Comparison of ENCODE assay signal across 39 cellular contexts in genomic region chr2:238838786-238839327, GRCh38. TPM values are rescaled to one million over a fixed set of nuclear protein-coding genes. Genes with fewer than 3 reads are reported as not detected.
"Had no signal": no experiment of that assay in that cellular context is flagged by ENCODE, and none has a peak within 500 bp of the region (broad histone marks: within the 10 kb centered on the region; RNA-seq: fewer than 3 reads in every experiment).

No MANE protein-coding gene starts in this region.

- H3K27ac ChIP-seq: ascending aorta, cardiac muscle cell, VCaP had no signal

- H3K27ac Mint-ChIP-seq: activated B cell treated with CpG ODN at 0.5 μM for 24 hours; activated CD4-positive, alpha-beta memory T cell treated with anti-CD3 and anti-CD28 coated beads for 36 hours; activated CD4-positive, alpha-beta T cell treated with anti-CD3 and anti-CD28 coated beads, Interleukin-2, amount 10 ng/mL, durations not matched to agents 24 days and 14 days; activated CD8-positive, alpha-beta T cell treated with anti-CD3 and anti-CD28 coated beads for 36 hours; activated naive CD4-positive, alpha-beta T cell treated with anti-CD3 and anti-CD28 coated beads, Interleukin-2, amount 10 ng/mL, durations not matched to agents 7 days and 5 days; activated naive CD4-positive, alpha-beta T cell treated with anti-CD3 and anti-CD28 coated beads, Interleukin-2, amount 50 U/mL, for 24 hours; activated naive CD8-positive, alpha-beta T cell; activated naive CD8-positive, alpha-beta T cell treated with anti-CD3 and anti-CD28 coated beads, Interleukin-2, amount 10 ng/mL, durations not matched to agents 7 days and 5 days; activated naive CD8-positive, alpha-beta T cell treated with anti-CD3 and anti-CD28 coated beads, Interleukin-2, amount 50 U/mL, for 24 hours; activated T-cell treated with anti-CD3 and anti-CD28 coated beads, Interleukin-2, amount 50 U/mL, for 72 hours; activated T-helper 1 cell treated with anti-CD3 and anti-CD28 coated beads, Interleukin-12 subunit alpha, Interleukin-12 subunit beta, Interleukin-2, Interleukin-4 antibody, amounts not matched to agents 30 ng/mL and 10 ng/mL and 1 ng/mL, durations not matched to agents 14 hours and 24 hours and 36 hours; activated T-helper 17 cell treated with anti-CD3 and anti-CD28 coated beads, Interleukin-2, amount 50 U/mL, for 72 hours; brain; T-helper 1 cell treated with Interleukin-12 subunit alpha and Interleukin-12 subunit beta and Interleukin-4 antibody, amounts not matched to agents 30 μg/mL and 1 μg/mL, for 36 hours; T-helper 2 cell treated with Interferon-gamma antibody and Interleukin-4, amounts not matched to agents 5 μg/mL and 100 μg/mL, for 36 hours had no signal

- H3K4me1 Mint-ChIP-seq: activated B cell treated with CpG ODN at 0.5 μM for 24 hours; activated CD4-positive, alpha-beta T cell treated with anti-CD3 and anti-CD28 coated beads, Interleukin-2, amount 10 ng/mL, durations not matched to agents 24 days and 14 days; activated naive CD4-positive, alpha-beta T cell treated with anti-CD3 and anti-CD28 coated beads, Interleukin-2, amount 10 ng/mL, durations not matched to agents 7 days and 5 days; activated naive CD4-positive, alpha-beta T cell treated with anti-CD3 and anti-CD28 coated beads, Interleukin-2, amount 50 U/mL, for 24 hours; activated naive CD8-positive, alpha-beta T cell treated with anti-CD3 and anti-CD28 coated beads, Interleukin-2, amount 10 ng/mL, durations not matched to agents 7 days and 5 days; activated naive CD8-positive, alpha-beta T cell treated with anti-CD3 and anti-CD28 coated beads, Interleukin-2, amount 50 U/mL, for 24 hours; activated T-helper 17 cell treated with anti-CD3 and anti-CD28 coated beads, Interleukin-2, amount 50 U/mL, for 72 hours; brain; central memory CD8-positive, alpha-beta T cell had no signal

- H3K36me3 Mint-ChIP-seq: activated CD4-positive, alpha-beta memory T cell treated with anti-CD3 and anti-CD28 coated beads for 36 hours; activated naive CD4-positive, alpha-beta T cell treated with anti-CD3 and anti-CD28 coated beads, Interleukin-2, amount 10 ng/mL, durations not matched to agents 7 days and 5 days; activated naive CD4-positive, alpha-beta T cell treated with anti-CD3 and anti-CD28 coated beads, Interleukin-2, amount 50 U/mL, for 24 hours; activated naive CD8-positive, alpha-beta T cell; activated naive CD8-positive, alpha-beta T cell treated with anti-CD3 and anti-CD28 coated beads, Interleukin-2, amount 10 ng/mL, durations not matched to agents 7 days and 5 days; brain had no signal

- FAIRE-seq: TTC549 had no signal

- H3K4me3 ChIP-seq: ascending aorta, cardiac muscle cell had no signal

- H3K4me3 Mint-ChIP-seq: activated B cell treated with CpG ODN at 0.5 μM for 24 hours; activated CD4-positive, alpha-beta memory T cell treated with anti-CD3 and anti-CD28 coated beads for 36 hours; activated CD4-positive, alpha-beta T cell treated with anti-CD3 and anti-CD28 coated beads, Interleukin-2, amount 10 ng/mL, durations not matched to agents 24 days and 14 days; activated CD8-positive, alpha-beta T cell treated with anti-CD3 and anti-CD28 coated beads for 36 hours; activated naive CD4-positive, alpha-beta T cell treated with anti-CD3 and anti-CD28 coated beads, Interleukin-2, amount 10 ng/mL, durations not matched to agents 7 days and 5 days; activated naive CD4-positive, alpha-beta T cell treated with anti-CD3 and anti-CD28 coated beads, Interleukin-2, amount 50 U/mL, for 24 hours; activated naive CD8-positive, alpha-beta T cell; activated naive CD8-positive, alpha-beta T cell treated with anti-CD3 and anti-CD28 coated beads, Interleukin-2, amount 10 ng/mL, durations not matched to agents 7 days and 5 days; activated naive CD8-positive, alpha-beta T cell treated with anti-CD3 and anti-CD28 coated beads, Interleukin-2, amount 50 U/mL, for 24 hours; activated T-cell treated with anti-CD3 and anti-CD28 coated beads, Interleukin-2, amount 50 U/mL, for 4 hours; activated T-cell treated with anti-CD3 and anti-CD28 coated beads, Interleukin-2, amount 50 U/mL, for 72 hours; activated T-helper 1 cell treated with anti-CD3 and anti-CD28 coated beads, Interleukin-12 subunit alpha, Interleukin-12 subunit beta, Interleukin-2, Interleukin-4 antibody, amounts not matched to agents 30 ng/mL and 10 ng/mL and 1 ng/mL, durations not matched to agents 14 hours and 24 hours and 36 hours; activated T-helper 17 cell treated with anti-CD3 and anti-CD28 coated beads, Interleukin-2, amount 50 U/mL, for 72 hours; brain; central memory CD8-positive, alpha-beta T cell; T-helper 1 cell treated with Interleukin-12 subunit alpha and Interleukin-12 subunit beta and Interleukin-4 antibody, amounts not matched to agents 30 μg/mL and 1 μg/mL, for 36 hours; T-helper 2 cell treated with Interferon-gamma antibody and Interleukin-4, amounts not matched to agents 5 μg/mL and 100 μg/mL, for 36 hours had no signal

- H3K9me3 Mint-ChIP-seq: activated B cell treated with CpG ODN at 0.5 μM for 24 hours; activated CD4-positive, alpha-beta memory T cell treated with anti-CD3 and anti-CD28 coated beads for 36 hours; activated CD4-positive, alpha-beta T cell treated with anti-CD3 and anti-CD28 coated beads, Interleukin-2, amount 10 ng/mL, durations not matched to agents 24 days and 14 days; activated CD8-positive, alpha-beta T cell treated with anti-CD3 and anti-CD28 coated beads for 36 hours; activated naive CD4-positive, alpha-beta T cell treated with anti-CD3 and anti-CD28 coated beads, Interleukin-2, amount 10 ng/mL, durations not matched to agents 7 days and 5 days; activated naive CD4-positive, alpha-beta T cell treated with anti-CD3 and anti-CD28 coated beads, Interleukin-2, amount 50 U/mL, for 24 hours; activated naive CD8-positive, alpha-beta T cell treated with anti-CD3 and anti-CD28 coated beads, Interleukin-2, amount 10 ng/mL, durations not matched to agents 7 days and 5 days; activated naive CD8-positive, alpha-beta T cell treated with anti-CD3 and anti-CD28 coated beads, Interleukin-2, amount 50 U/mL, for 24 hours; activated T-cell treated with anti-CD3 and anti-CD28 coated beads, Interleukin-2, amount 50 U/mL, for 72 hours; activated T-helper 1 cell treated with anti-CD3 and anti-CD28 coated beads, Interleukin-12 subunit alpha, Interleukin-12 subunit beta, Interleukin-2, Interleukin-4 antibody, amounts not matched to agents 30 ng/mL and 10 ng/mL and 1 ng/mL, durations not matched to agents 14 hours and 24 hours and 36 hours; activated T-helper 17 cell treated with anti-CD3 and anti-CD28 coated beads, Interleukin-2, amount 50 U/mL, for 72 hours; central memory CD8-positive, alpha-beta T cell; T-helper 1 cell treated with Interleukin-12 subunit alpha and Interleukin-12 subunit beta and Interleukin-4 antibody, amounts not matched to agents 30 μg/mL and 1 μg/mL, for 36 hours; T-helper 2 cell treated with Interferon-gamma antibody and Interleukin-4, amounts not matched to agents 5 μg/mL and 100 μg/mL, for 36 hours had no signal

- H3K4me1 ChIP-seq: ascending aorta had no signal

- ATAC-seq: activated CD8-positive, alpha-beta T cell treated with anti-CD3 and anti-CD28 coated beads for 36 hours; activated naive CD8-positive, alpha-beta T cell treated with anti-CD3 and anti-CD28 coated beads, Interleukin-2, amount 50 U/mL, for 24 hours; activated T-cell treated with anti-CD3 and anti-CD28 coated beads, Interleukin-2, amount 50 U/mL, for 4 hours; activated T-cell treated with anti-CD3 and anti-CD28 coated beads, Interleukin-2, amount 50 U/mL, for 72 hours; activated T-helper 17 cell treated with anti-CD3 and anti-CD28 coated beads, Interleukin-2, amount 50 U/mL, for 72 hours had no signal

- H3K9me3 ChIP-seq: ascending aorta had no signal

- H3K36me3 ChIP-seq: ascending aorta, cardiac muscle cell had no signal

- H3K27me3 ChIP-seq: ascending aorta, cardiac muscle cell had no signal

- DNase-seq: activated B cell treated with CpG ODN at 0.5 μM for 24 hours; activated CD4-positive, alpha-beta memory T cell treated with anti-CD3 and anti-CD28 coated beads for 36 hours; activated CD4-positive, alpha-beta T cell treated with anti-CD3 and anti-CD28 coated beads for 4 hours; activated CD4-positive, alpha-beta T cell treated with anti-CD3 and anti-CD28 coated beads, Interleukin-2, amount 10 ng/mL, durations not matched to agents 24 days and 14 days; activated CD4-positive, alpha-beta T cell treated with anti-CD3 and anti-CD28 coated beads, Interleukin-2, amount 50 U/mL, for 1 hour; activated CD4-positive, alpha-beta T cell treated with anti-CD3 and anti-CD28 coated beads, Interleukin-2, amount 50 U/mL, for 4 hours; activated CD4-positive, CD25-positive, alpha-beta regulatory T cell treated with anti-CD3 and anti-CD28 coated beads, Interleukin-2, amount 50 U/mL, for 72 hours; activated CD8-positive, alpha-beta memory T cell treated with anti-CD3 and anti-CD28 coated beads, Interleukin-2, amount 50 U/mL, for 4 hours; activated CD8-positive, alpha-beta T cell treated with anti-CD3 and anti-CD28 coated beads for 36 hours; activated effector memory CD4-positive, alpha-beta T cell treated with Interleukin-2 at 50 U/mL for 16 hours; activated gamma-delta T cell; activated naive CD4-positive, alpha-beta T cell treated with anti-CD3 and anti-CD28 coated beads, Interleukin-2, amount 10 ng/mL, durations not matched to agents 7 days and 5 days; activated naive CD4-positive, alpha-beta T cell treated with Interleukin-2 at 50 U/mL for 16 hours; activated naive CD8-positive, alpha-beta T cell treated with anti-CD3 and anti-CD28 coated beads, Interleukin-2, amount 10 ng/mL, durations not matched to agents 7 days and 5 days; activated naive CD8-positive, alpha-beta T cell treated with anti-CD3 and anti-CD28 coated beads, Interleukin-2, amount 50 U/mL, for 24 hours; activated T-cell treated with anti-CD3 and anti-CD28 coated beads for 4 hours; activated T-cell treated with anti-CD3 and anti-CD28 coated beads, Interleukin-2, amount 50 U/mL, for 1 hour; activated T-cell treated with anti-CD3 and anti-CD28 coated beads, Interleukin-2, amount 50 U/mL, for 4 hours; activated T-cell treated with anti-CD3 and anti-CD28 coated beads, Interleukin-2, amount 50 U/mL, for 72 hours; amygdala; anterior cingulate cortex; caudate nucleus; cerebellar nuclear complex; T-helper 1 cell; T-helper 2 cell; T-helper 9 cell had no signal

RNA-seq across cellular contexts. Expression of gene TWIST2, which starts 9.0 kb away (rescaled TPM):
- total RNA-seq: activated B cell treated with CpG ODN at 0.5 μM for 24 hours; activated CD4-positive, alpha-beta memory T cell treated with anti-CD3 and anti-CD28 coated beads for 36 hours; activated CD4-positive, alpha-beta T cell treated with anti-CD3 and anti-CD28 coated beads, Interleukin-2, amount 10 ng/mL, durations not matched to agents 24 days and 14 days; activated CD8-positive, alpha-beta memory T cell treated with anti-CD3 and anti-CD28 coated beads for 36 hours; activated CD8-positive, alpha-beta T cell treated with anti-CD3 and anti-CD28 coated beads for 36 hours; activated naive CD8-positive, alpha-beta T cell treated with anti-CD3 and anti-CD28 coated beads, Interleukin-2, amount 10 ng/mL, durations not matched to agents 7 days and 5 days; activated T-cell treated with anti-CD3 and anti-CD28 coated beads, Interleukin-2, amount 50 U/mL, for 4 hours; activated T-cell treated with anti-CD3 and anti-CD28 coated beads, Interleukin-2, amount 50 U/mL, for 72 hours; activated T-helper 1 cell treated with anti-CD3 and anti-CD28 coated beads, Interleukin-12 subunit alpha, Interleukin-12 subunit beta, Interleukin-2, Interleukin-4 antibody, amounts not matched to agents 30 ng/mL and 10 ng/mL and 1 ng/mL, durations not matched to agents 14 hours and 24 hours and 36 hours; activated T-helper 17 cell treated with anti-CD3 and anti-CD28 coated beads, Interleukin-2, amount 50 U/mL, for 72 hours; cardiac muscle cell had no signal
- polyA plus RNA-seq: cardiac muscle cell had no signal
